Comparison of ENCODE assay signal across 20 cellular contexts in the genomic region with DNA sequence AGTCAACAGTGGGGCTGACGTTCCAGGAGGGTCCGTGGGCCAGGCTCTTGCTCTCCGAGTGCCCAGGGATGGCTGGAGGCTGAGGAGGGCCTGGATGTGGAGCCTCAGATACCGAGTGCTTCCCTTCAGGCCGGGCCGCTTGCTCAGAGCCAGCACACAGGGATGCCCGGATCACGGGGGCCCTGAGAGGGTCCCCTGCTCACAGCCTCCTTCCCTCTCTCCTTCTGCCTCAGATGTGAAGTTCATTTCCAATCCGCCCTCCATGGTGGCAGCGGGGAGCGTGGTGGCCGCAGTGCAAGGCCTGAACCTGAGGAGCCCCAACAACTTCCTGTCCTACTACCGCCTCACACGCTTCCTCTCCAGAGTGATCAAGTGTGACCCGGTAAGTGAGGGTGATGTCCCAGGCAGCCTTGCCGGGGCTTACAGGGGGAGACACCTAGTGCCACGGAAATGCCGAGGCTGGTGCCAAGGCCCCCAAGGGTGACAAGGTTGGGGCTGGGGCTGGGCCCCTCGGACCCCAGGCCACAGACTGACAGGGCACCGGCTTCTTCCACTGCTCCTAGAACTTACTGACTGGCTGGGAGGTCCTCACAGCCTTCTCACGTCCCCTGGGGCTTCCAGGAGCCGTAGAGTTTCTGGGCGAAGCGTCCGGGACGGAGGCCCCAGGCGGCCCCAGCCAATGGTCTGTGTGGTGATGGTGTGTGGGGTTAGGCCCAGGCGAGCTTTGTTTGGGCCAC. TPM values are rescaled to one million over a fixed set of nuclear protein-coding genes. Genes with fewer than 3 reads are reported as not detected.
DNase-seq lines count a peak whose midpoint lies in the region; ATAC-seq and TF ChIP-seq lines count a peak whose summit lies in the region.
"Had no signal": no experiment of that assay in that cellular context is flagged by ENCODE, and none has a peak within 500 bp of the region (broad histone marks: within the 10 kb centered on the region; RNA-seq: fewer than 3 reads in every experiment).

No MANE protein-coding gene starts in this region.

- no peak overlapping the region for H3K27ac ChIP-seq in CD8-positive, alpha-beta T cell (ENCODE audit: low read depth, low read length)
- peak overlapping the region; percentile 56 for H3K27ac ChIP-seq in osteoblast (ENCODE audit: low read depth, low read length)
- H3K27ac ChIP-seq: colonic mucosa, ovary had no signal

- H3K9me3 Mint-ChIP-seq in CD8-positive, alpha-beta T cell: no peaks in the 10 kb centered on the region
- H3K9me3 Mint-ChIP-seq in chondrocyte (ENCODE audit: low read depth) (no peaks in the 10 kb centered on the region), natural killer cell (no peaks in the 10 kb centered on the region)
- no peaks in the 10 kb centered on the region for H3K9me3 Mint-ChIP-seq in activated CD4-positive, alpha-beta memory T cell treated with anti-CD3 and anti-CD28 coated beads, Interleukin-2, amount 10 ng/mL, durations not matched to agents 7 days and 5 days
- H3K9me3 Mint-ChIP-seq: activated B cell treated with CpG ODN at 0.5 μM for 24 hours; stimulated activated naive CD8-positive, alpha-beta T cell treated with anti-CD3 and anti-CD28 coated beads, Interleukin-15, Interleukin-2, amounts not matched to agents 100 ng/mL and 50 ng/mL, for 24 hours had no signal

- H4K20me1 ChIP-seq in osteoblast (ENCODE audit: insufficient read depth, low read length): peaks cover 73% of the 10 kb centered on the region

- no peak for ATAC-seq in CD8-positive, alpha-beta T cell
- ATAC-seq in GM19035 (IDR thresholded peaks at IDR 0.05; ENCODE audit: unreplicated experiment) (no peak), natural killer cell (no peak)

- DNase-seq in CD8-positive, alpha-beta T cell: no peak
- peak; percentile 18 to 29 for DNase-seq in Kasumi-1 (lab: John Stamatoyannopoulos, UW)
- peak; percentile 81 for DNase-seq in chondrocyte (ENCODE audit: low spot score)
- peak; percentile 74 for DNase-seq in osteoblast (ENCODE audit: insufficient read length, low spot score, missing footprints)
- no peak for DNase-seq in HPDE6-E6E7 (ENCODE audit: extremely low spot score)
- DNase-seq in activated CD4-positive, alpha-beta memory T cell treated with anti-CD3 and anti-CD28 coated beads, Interleukin-2, amount 10 ng/mL, durations not matched to agents 7 days and 5 days: no peak
- no peak for DNase-seq in natural killer cell
- DNase-seq: activated B cell treated with CpG ODN at 0.5 μM for 24 hours; activated effector memory CD4-positive, alpha-beta T cell treated with Interleukin-2 at 50 U/mL for 16 hours; colonic mucosa; DMS 273 treated with DMSO at 0.1 percent for 48 hours; MG63; midbrain; NCI-H187; NCI-H510A; OCI-M1; ovary; T-helper 1 cell had no signal

- no peaks in the 10 kb centered on the region for H3K27me3 ChIP-seq in CD8-positive, alpha-beta T cell (ENCODE audit: insufficient read depth, low read length)
- H3K27me3 ChIP-seq in osteoblast (ENCODE audit: insufficient read depth, low read length): no peaks in the 10 kb centered on the region
- H3K27me3 ChIP-seq: colonic mucosa, MG63, ovary had no signal

- intact Hi-C loops in CD8-positive, alpha-beta T cell (cut with DNase I, micrococcal nuclease): loop anchor here in 1 of 2 experiments (10.0 kb wide), 1 partner anchor 1063 kb away; no protein-coding TSS in a partner anchor
- intact Hi-C loops in natural killer cell (cut with micrococcal nuclease): no loop called here

- H3K4me3 Mint-ChIP-seq in CD8-positive, alpha-beta T cell: no peak overlapping the region
- no peak overlapping the region for H3K4me3 Mint-ChIP-seq in chondrocyte (ENCODE audit: unreplicated experiment)
- no peak overlapping the region for H3K4me3 Mint-ChIP-seq in activated CD4-positive, alpha-beta memory T cell treated with anti-CD3 and anti-CD28 coated beads, Interleukin-2, amount 10 ng/mL, durations not matched to agents 7 days and 5 days
- no peak overlapping the region for H3K4me3 Mint-ChIP-seq in natural killer cell
- H3K4me3 Mint-ChIP-seq: activated B cell treated with CpG ODN at 0.5 μM for 24 hours; stimulated activated naive CD8-positive, alpha-beta T cell treated with anti-CD3 and anti-CD28 coated beads, Interleukin-15, Interleukin-2, amounts not matched to agents 100 ng/mL and 50 ng/mL, for 24 hours had no signal

- H3K4me1 Mint-ChIP-seq in CD8-positive, alpha-beta T cell (ENCODE audit: low read depth): peaks cover 2% of the 10 kb centered on the region
- H3K4me1 Mint-ChIP-seq in chondrocyte (ENCODE audit: low read depth) (peaks cover 12% of the 10 kb centered on the region), natural killer cell (no peaks in the 10 kb centered on the region)
- no peaks in the 10 kb centered on the region for H3K4me1 Mint-ChIP-seq in activated CD4-positive, alpha-beta memory T cell treated with anti-CD3 and anti-CD28 coated beads, Interleukin-2, amount 10 ng/mL, durations not matched to agents 7 days and 5 days

- no peak for TF ChIP-seq CTCF in CD8-positive, alpha-beta T cell (IDR thresholded peaks at IDR 0.05)
- TF ChIP-seq CTCF in chondrocyte (IDR thresholded peaks at IDR 0.05): no peak
- no peak for TF ChIP-seq CTCF in osteoblast (IDR thresholded peaks at IDR 0.05; ENCODE audit: extremely low read depth, low read depth, low read length)
- TF ChIP-seq CTCF in natural killer cell (IDR thresholded peaks at IDR 0.05): no peak

- H3K79me2 ChIP-seq in osteoblast (ENCODE audit: insufficient read depth, low read length): peaks cover 79% of the 10 kb centered on the region

- CTCF ChIA-PET in CD8-positive, alpha-beta T cell (lab: Charles Lee): no interaction called here
- CTCF ChIA-PET in activated CD4-positive, alpha-beta memory T cell treated with anti-CD3 and anti-CD28 coated beads, Interleukin-2, amount 10 ng/mL, durations not matched to agents 7 days and 5 days (lab: Charles Lee): no interaction called here

- H3K4me2 ChIP-seq in osteoblast (ENCODE audit: insufficient read depth, low read length): no peak overlapping the region

- H3K9me3 ChIP-seq in CD8-positive, alpha-beta T cell (ENCODE audit: low read length): no peaks in the 10 kb centered on the region
- no peaks in the 10 kb centered on the region for H3K9me3 ChIP-seq in osteoblast (ENCODE audit: low read depth, low read length)
- H3K9me3 ChIP-seq: colonic mucosa, MG63, ovary had no signal

- H3K4me1 ChIP-seq in CD8-positive, alpha-beta T cell (ENCODE audit: insufficient read depth, low read length): peaks cover 4% of the 10 kb centered on the region
- peaks cover 29% of the 10 kb centered on the region for H3K4me1 ChIP-seq in osteoblast (ENCODE audit: insufficient read depth, low read length)

- peak overlapping the region; percentile 49 for H3K27ac Mint-ChIP-seq in CD8-positive, alpha-beta T cell
- H3K27ac Mint-ChIP-seq in chondrocyte (ENCODE audit: unreplicated experiment) (no peak overlapping the region), natural killer cell (no peak overlapping the region)
- no peak overlapping the region for H3K27ac Mint-ChIP-seq in activated CD4-positive, alpha-beta memory T cell treated with anti-CD3 and anti-CD28 coated beads, Interleukin-2, amount 10 ng/mL, durations not matched to agents 7 days and 5 days
- H3K27ac Mint-ChIP-seq: activated B cell treated with CpG ODN at 0.5 μM for 24 hours; stimulated activated naive CD8-positive, alpha-beta T cell treated with anti-CD3 and anti-CD28 coated beads, Interleukin-15, Interleukin-2, amounts not matched to agents 100 ng/mL and 50 ng/mL, for 24 hours had no signal

- H2AFZ ChIP-seq in osteoblast (ENCODE audit: low read length): no peak overlapping the region

- no peak overlapping the region for H3K4me3 ChIP-seq in CD8-positive, alpha-beta T cell (ENCODE audit: low read depth, low read length)
- no peak overlapping the region for H3K4me3 ChIP-seq in osteoblast (ENCODE audit: insufficient read depth, low read length)
- H3K4me3 ChIP-seq: colonic mucosa, MG63, ovary had no signal

- peaks cover 3% of the 10 kb centered on the region for H3K36me3 Mint-ChIP-seq in CD8-positive, alpha-beta T cell
- peaks cover 15% of the 10 kb centered on the region for H3K36me3 Mint-ChIP-seq in chondrocyte (ENCODE audit: low read depth)
- H3K36me3 Mint-ChIP-seq in activated CD4-positive, alpha-beta memory T cell treated with anti-CD3 and anti-CD28 coated beads, Interleukin-2, amount 10 ng/mL, durations not matched to agents 7 days and 5 days (ENCODE audit: low read depth): no peaks in the 10 kb centered on the region
- no peaks in the 10 kb centered on the region for H3K36me3 Mint-ChIP-seq in natural killer cell

- no peaks in the 10 kb centered on the region for H3K27me3 Mint-ChIP-seq in CD8-positive, alpha-beta T cell (ENCODE audit: low read depth)
- H3K27me3 Mint-ChIP-seq in chondrocyte (ENCODE audit: low read depth) (no peaks in the 10 kb centered on the region), natural killer cell (ENCODE audit: low read depth in 2 of 2) (no peaks in the 10 kb centered on the region)
- H3K27me3 Mint-ChIP-seq in activated CD4-positive, alpha-beta memory T cell treated with anti-CD3 and anti-CD28 coated beads, Interleukin-2, amount 10 ng/mL, durations not matched to agents 7 days and 5 days: peaks cover 2% of the 10 kb centered on the region
- H3K27me3 Mint-ChIP-seq: activated B cell treated with CpG ODN at 0.5 μM for 24 hours; stimulated activated naive CD8-positive, alpha-beta T cell treated with anti-CD3 and anti-CD28 coated beads, Interleukin-15, Interleukin-2, amounts not matched to agents 100 ng/mL and 50 ng/mL, for 24 hours had no signal

- no peaks in the 10 kb centered on the region for H3K36me3 ChIP-seq in CD8-positive, alpha-beta T cell (ENCODE audit: insufficient read depth, low read length)
- H3K36me3 ChIP-seq in osteoblast (ENCODE audit: insufficient read depth, low read length): peaks cover 97% of the 10 kb centered on the region
- H3K36me3 ChIP-seq: colonic mucosa, ovary had no signal

- POLR2A ChIA-PET in CD8-positive, alpha-beta T cell (lab: Charles Lee): no interaction called here
- POLR2A ChIA-PET in activated CD4-positive, alpha-beta memory T cell treated with anti-CD3 and anti-CD28 coated beads, Interleukin-2, amount 10 ng/mL, durations not matched to agents 7 days and 5 days (lab: Charles Lee): no interaction called here

RNA-seq across cellular contexts. Expression of a gene that starts 7.0 kb away (rescaled TPM):
- 1 to 10 TPM; 6.6 to 7.1 TPM for total RNA-seq in CD8-positive, alpha-beta T cell
- 129 to 300 TPM (median 130 TPM) in 3 replicates for total RNA-seq in chondrocyte
- total RNA-seq in osteoblast: 187 and 237 TPM in 2 replicates
- under 1 TPM; 0.05 to 0.08 TPM for total RNA-seq in activated CD4-positive, alpha-beta memory T cell treated with anti-CD3 and anti-CD28 coated beads, Interleukin-2, amount 10 ng/mL, durations not matched to agents 7 days and 5 days
- total RNA-seq in natural killer cell: 1 to 10 TPM; 1.4 to 2.3 (median 2.3) TPM

RNA-seq across cellular contexts. Expression of a gene that starts 27.2 kb away (rescaled TPM):
- 10 to 100 TPM; 28.3 to 29.1 TPM for total RNA-seq in CD8-positive, alpha-beta T cell
- total RNA-seq in chondrocyte (15.5 to 21.9 TPM (median 16.2 TPM) in 3 replicates), osteoblast (21.8 and 24.6 TPM in 2 replicates), natural killer cell (10 to 100 TPM; 23.2 to 33.5 (median 25.3) TPM)
- 10 to 100 TPM; 23.4 to 25.5 TPM for total RNA-seq in activated CD4-positive, alpha-beta memory T cell treated with anti-CD3 and anti-CD28 coated beads, Interleukin-2, amount 10 ng/mL, durations not matched to agents 7 days and 5 days

RNA-seq across cellular contexts. Expression of a gene that starts 55.9 kb away (rescaled TPM):
- not detected for total RNA-seq in CD8-positive, alpha-beta T cell
- total RNA-seq in chondrocyte (not detected in 3 replicates), osteoblast (not detected in 2 replicates), natural killer cell (not detected)
- total RNA-seq in activated CD4-positive, alpha-beta memory T cell treated with anti-CD3 and anti-CD28 coated beads, Interleukin-2, amount 10 ng/mL, durations not matched to agents 7 days and 5 days: not detected
- total RNA-seq: activated B cell treated with CpG ODN at 0.5 μM for 24 hours had no signal

Comparison
In these comparisons a context has a peak if more than half of its experiments do, and no peak if none do; other contexts are left out.
1. DNase-seq: peak in Kasumi-1 (2 of 2), chondrocyte (single experiment) and osteoblast (single experiment); none in CD8-positive, alpha-beta T cell (0 of 7), HPDE6-E6E7 (single experiment), activated CD4-positive, alpha-beta memory T cell treated with anti-CD3 and anti-CD28 coated beads, Interleukin-2, amount 10 ng/mL, durations not matched to agents 7 days and 5 days (single experiment) and natural killer cell (single experiment).
2. RNA of a gene that starts 7.0 kb away (total RNA-seq): 187 to 237 TPM in osteoblast and 129 to 300 TPM in chondrocyte; 6.6 to 7.1 TPM in CD8-positive, alpha-beta T cell, 1.4 to 2.3 TPM in natural killer cell and 0.05 to 0.08 TPM in activated CD4-positive, alpha-beta memory T cell treated with anti-CD3 and anti-CD28 coated beads, Interleukin-2, amount 10 ng/mL, durations not matched to agents 7 days and 5 days; every median in the first group is over 10 times any median in the second.